In the genomic region with DNA sequence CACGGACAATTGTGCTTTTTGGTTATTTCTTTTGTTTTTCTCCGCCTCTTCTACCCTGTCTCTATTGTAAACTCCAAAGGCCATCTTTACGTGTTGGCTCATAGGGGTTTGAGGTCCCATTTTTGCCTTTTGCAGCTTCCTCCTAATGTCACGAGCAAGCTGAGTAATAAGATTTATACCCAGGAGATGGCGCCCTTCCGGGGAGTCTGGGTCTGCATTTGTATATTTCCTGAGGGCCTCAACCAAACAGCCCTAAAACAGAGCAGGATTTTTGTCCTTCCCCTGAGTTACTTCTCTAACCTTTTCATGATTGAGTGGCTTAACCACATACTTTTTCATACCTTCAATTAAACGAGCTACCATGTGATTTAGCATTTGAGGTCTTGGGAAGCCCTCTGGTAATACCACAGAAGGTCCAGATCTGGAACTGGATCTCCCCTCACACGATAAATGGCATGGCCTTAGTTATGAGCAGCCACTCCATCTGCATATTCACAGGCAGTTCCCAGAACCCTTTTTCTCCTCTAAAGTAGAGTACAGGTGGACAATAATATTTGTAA, we compare ENCODE assay signal across 1 cellular context.
TF ChIP-seq lines count a peak whose summit lies in the region.

No MANE protein-coding gene starts in this region.

TF ChIP-seq in endothelial cell of umbilical vein, 7 proteins besides CTCF, POLR2A, EP300 and RAD21 (continued from another document):
- TF ChIP-seq MYC (IDR thresholded peaks at IDR 0.05; ENCODE audit: low read depth, low read length), result no peak
- TF ChIP-seq, protein P1, sequence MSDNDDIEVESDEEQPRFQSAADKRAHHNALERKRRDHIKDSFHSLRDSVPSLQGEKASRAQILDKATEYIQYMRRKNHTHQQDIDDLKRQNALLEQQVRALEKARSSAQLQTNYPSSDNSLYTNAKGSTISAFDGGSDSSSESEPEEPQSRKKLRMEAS (IDR thresholded peaks at IDR 0.05; ENCODE audit: insufficient read depth, insufficient read length), result no peak
